3 cellular contexts compared by ENCODE assay signal in genomic region chr7:143712381-143712780, GRCh38. TPM values are rescaled to one million over a fixed set of nuclear protein-coding genes. Genes with fewer than 3 reads are reported as not detected.
"Had no signal": no experiment of that assay in that cellular context is flagged by ENCODE, and none has a peak within 500 bp of the region (broad histone marks: within the 10 kb centered on the region; RNA-seq: fewer than 3 reads in every experiment).

No MANE protein-coding gene starts in this region.

RNA-seq across cellular contexts. Expression of gene CTAGE6, which starts 45.1 kb away (rescaled TPM):
- total RNA-seq: activated T-helper 1 cell treated with anti-CD3 and anti-CD28 coated beads, Interleukin-12 subunit alpha, Interleukin-12 subunit beta, Interleukin-2, Interleukin-4 antibody, amounts not matched to agents 30 ng/mL and 10 ng/mL and 1 ng/mL, durations not matched to agents 14 hours and 24 hours and 36 hours; cardiac muscle cell; SJCRH30 had no signal
- polyA plus RNA-seq: cardiac muscle cell had no signal
